In genomic region chr4:26726655-26727387, GRCh38 we compare ENCODE assay signal across 1 cellular context.
TF ChIP-seq lines count a peak whose summit lies in the region.

No MANE protein-coding gene starts in this region.

TF ChIP-seq in GM23338, 12 proteins besides CTCF, POLR2A, EP300 and RAD21 (continued from another document):
- no peak for TF ChIP-seq ZNF462 (CRISPR knock-in tag; IDR thresholded peaks at IDR 0.05)
- no peak for TF ChIP-seq ZNF331 (CRISPR knock-in tag; IDR thresholded peaks at IDR 0.05; ENCODE audit: low read depth)
- no peak for TF ChIP-seq JUNB (IDR thresholded peaks at IDR 0.05; ENCODE audit: unreplicated experiment)
- TF ChIP-seq REST (IDR thresholded peaks at IDR 0.05; ENCODE audit: unreplicated experiment): no peak
- TF ChIP-seq ETS1 (IDR thresholded peaks at IDR 0.05): no peak
- no peak for TF ChIP-seq NANOG (IDR thresholded peaks at IDR 0.05; ENCODE audit: borderline replicate concordance)
- TF ChIP-seq STAT1 (IDR thresholded peaks at IDR 0.05; ENCODE audit: unreplicated experiment): no peak
- no peak for TF ChIP-seq CREB1 (CRISPR knock-in tag; IDR thresholded peaks at IDR 0.05; ENCODE audit: low read depth)
